Comparison of ENCODE assay signal across 8 cellular contexts in the genomic region with DNA sequence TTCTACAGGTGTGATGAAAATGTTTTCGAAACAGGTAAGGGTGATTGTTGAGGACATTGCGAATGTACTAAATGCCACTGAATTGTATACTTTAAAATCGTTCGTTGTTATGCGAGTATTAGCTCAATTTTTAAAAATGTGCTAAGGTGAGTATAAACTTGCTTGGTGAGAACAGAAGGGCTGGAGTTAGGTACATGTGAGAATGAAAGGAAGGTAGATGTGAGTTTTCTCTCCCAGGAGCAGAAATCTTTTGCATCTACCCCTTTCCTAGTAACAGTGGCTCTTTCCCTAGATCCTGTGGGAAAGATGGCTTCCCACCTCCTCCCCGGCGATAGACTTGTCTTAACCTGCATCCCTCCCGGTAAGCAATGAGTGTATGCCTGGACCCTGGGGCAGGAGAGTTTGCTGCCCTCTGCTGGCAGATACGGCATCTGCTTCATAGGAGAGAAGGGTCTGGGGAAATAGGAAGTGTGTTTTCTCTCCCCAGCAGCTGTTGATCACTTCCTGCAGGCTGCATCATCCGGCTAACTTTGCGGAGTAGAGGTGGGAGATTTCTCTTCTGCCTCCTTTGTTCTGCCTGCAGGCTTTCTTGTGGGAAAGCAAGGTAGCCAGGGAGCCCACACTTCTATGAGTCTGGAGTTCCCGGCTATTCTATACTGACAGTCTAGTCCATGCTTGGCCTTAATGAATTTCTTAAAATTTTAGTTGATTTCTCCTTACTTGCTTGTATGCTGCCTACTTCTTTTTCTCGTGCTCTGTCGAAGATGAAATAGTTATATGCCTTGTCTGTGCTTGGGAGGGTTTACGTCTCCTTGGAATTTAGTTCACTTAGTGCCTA.
A peak's percentile ranks its signal among the peaks of the same experiment; 100 is the strongest.
DNase-seq lines count a peak whose midpoint lies in the region; ATAC-seq, FAIRE-seq and TF ChIP-seq lines count a peak whose summit lies in the region.

No MANE protein-coding gene starts in this region.

- no peaks in the 10 kb centered on the region for H3K4me1 Mint-ChIP-seq in activated T-helper 17 cell treated with anti-CD3 and anti-CD28 coated beads, Interleukin-2, amount 50 U/mL, for 72 hours

- H3K27me3 Mint-ChIP-seq in activated T-helper 17 cell treated with anti-CD3 and anti-CD28 coated beads, Interleukin-2, amount 50 U/mL, for 72 hours: peaks cover 9% of the 10 kb centered on the region

- DNase-seq in HTR-8/SVneo (ENCODE audit: insufficient read length, low spot score) (peak; percentile 56), Peyer's patch (peak; percentile 43 to 84 (median 73)), cardiac muscle cell (ENCODE audit: low read depth in 1 of 2, low spot score in 1 of 2) (peak; percentile 50 to 71), gastrocnemius medialis (no peak), coronary artery (ENCODE audit: low spot score) (no peak)

- H3K27ac Mint-ChIP-seq in activated T-helper 17 cell treated with anti-CD3 and anti-CD28 coated beads, Interleukin-2, amount 50 U/mL, for 72 hours: no peak overlapping the region

- H3K36me3 Mint-ChIP-seq in activated T-helper 17 cell treated with anti-CD3 and anti-CD28 coated beads, Interleukin-2, amount 50 U/mL, for 72 hours (ENCODE audit: low read depth): no peaks in the 10 kb centered on the region

- FAIRE-seq in HTR-8/SVneo (lab: Jason Lieb, UNC): no peak

- H3K9me3 ChIP-seq in ES-I3 (ENCODE audit: control insufficient read depth, insufficient read depth, low read length) (no peaks in the 10 kb centered on the region), Peyer's patch (no peaks in the 10 kb centered on the region), cardiac muscle cell (ENCODE audit: low read depth) (no peaks in the 10 kb centered on the region), gastrocnemius medialis (no peaks in the 10 kb centered on the region)

- H3K36me3 ChIP-seq in ES-I3 (ENCODE audit: insufficient read depth, low read length): no peaks in the 10 kb centered on the region
- H3K36me3 ChIP-seq in Peyer's patch: no peaks in the 10 kb centered on the region
- H3K36me3 ChIP-seq in cardiac muscle cell: no peaks in the 10 kb centered on the region
- no peaks in the 10 kb centered on the region for H3K36me3 ChIP-seq in gastrocnemius medialis

- ATAC-seq in GM21576 (IDR thresholded peaks at IDR 0.05; ENCODE audit: unreplicated experiment) (peak; percentile 100), gastrocnemius medialis (no peak)
- ATAC-seq in activated T-helper 17 cell treated with anti-CD3 and anti-CD28 coated beads, Interleukin-2, amount 50 U/mL, for 72 hours (replicated peaks): peak; percentile 85

- H3K27ac ChIP-seq in Peyer's patch (no peak overlapping the region), cardiac muscle cell (no peak overlapping the region), gastrocnemius medialis (no peak overlapping the region), coronary artery (no peak overlapping the region)

- H3K27me3 ChIP-seq in Peyer's patch (no peaks in the 10 kb centered on the region), cardiac muscle cell (no peaks in the 10 kb centered on the region), gastrocnemius medialis (no peaks in the 10 kb centered on the region)

- H3K4me3 ChIP-seq in Peyer's patch: no peak overlapping the region
- no peak overlapping the region for H3K4me3 ChIP-seq in cardiac muscle cell
- no peak overlapping the region for H3K4me3 ChIP-seq in gastrocnemius medialis
- H3K4me3 ChIP-seq in coronary artery: no peak overlapping the region

- intact Hi-C loops in gastrocnemius medialis (cut with DNase I; ENCODE audit: low total_unique reads): loop anchor here (2.0 kb wide), 1 partner anchor 371 kb away; no protein-coding TSS in a partner anchor

- TF ChIP-seq POLR2A in Peyer's patch (IDR thresholded peaks at IDR 0.05) (no peak), gastrocnemius medialis (IDR thresholded peaks at IDR 0.05) (no peak)

- no peak overlapping the region for H3K4me3 Mint-ChIP-seq in activated T-helper 17 cell treated with anti-CD3 and anti-CD28 coated beads, Interleukin-2, amount 50 U/mL, for 72 hours

- H3K4me1 ChIP-seq in ES-I3 (ENCODE audit: insufficient read depth, low read length) (peaks cover 29% of the 10 kb centered on the region), Peyer's patch (no peaks in the 10 kb centered on the region), cardiac muscle cell (ENCODE audit: low read depth) (no peaks in the 10 kb centered on the region), gastrocnemius medialis (no peaks in the 10 kb centered on the region)

- in situ Hi-C loops in gastrocnemius medialis (cut with MboI; ENCODE audit: low sequenced_read_pairs in 4 of 4): loop anchor here in 1 of 4 donors (10.0 kb wide), 1 partner anchor 363 kb away; no protein-coding TSS in a partner anchor

- TF ChIP-seq CTCF in Peyer's patch (IDR thresholded peaks at IDR 0.05) (peak in 5 of 6 experiments; percentile 10 to 78 (median 65)), cardiac muscle cell (IDR thresholded peaks at IDR 0.05; ENCODE audit: low read depth, low read length) (peak; percentile 79), gastrocnemius medialis (IDR thresholded peaks at IDR 0.05 in 4 of 5, conservative IDR thresholded peaks at IDR 0.05 in 1 of 5) (peak in 4 of 5 experiments; percentile 36 to 59 (median 44)), coronary artery (IDR thresholded peaks at IDR 0.05) (no peak)

- H3K9ac ChIP-seq in ES-I3 (ENCODE audit: low read depth, low read length): peak overlapping the region; percentile 36

- H3K9me3 Mint-ChIP-seq in activated T-helper 17 cell treated with anti-CD3 and anti-CD28 coated beads, Interleukin-2, amount 50 U/mL, for 72 hours: no peaks in the 10 kb centered on the region

Comparison
In these comparisons a context has a peak if more than half of its experiments do, and no peak if none do; other contexts are left out.
1. ATAC-seq: peak in GM21576 (single experiment) and activated T-helper 17 cell treated with anti-CD3 and anti-CD28 coated beads, Interleukin-2, amount 50 U/mL, for 72 hours (single experiment); none in gastrocnemius medialis (0 of 2).
2. DNase-seq: peak in HTR-8/SVneo (single experiment), Peyer's patch (3 of 3) and cardiac muscle cell (2 of 2); none in gastrocnemius medialis (0 of 2) and coronary artery (single experiment).